ENCODE assay signal across 1 cellular context in the genomic region with DNA sequence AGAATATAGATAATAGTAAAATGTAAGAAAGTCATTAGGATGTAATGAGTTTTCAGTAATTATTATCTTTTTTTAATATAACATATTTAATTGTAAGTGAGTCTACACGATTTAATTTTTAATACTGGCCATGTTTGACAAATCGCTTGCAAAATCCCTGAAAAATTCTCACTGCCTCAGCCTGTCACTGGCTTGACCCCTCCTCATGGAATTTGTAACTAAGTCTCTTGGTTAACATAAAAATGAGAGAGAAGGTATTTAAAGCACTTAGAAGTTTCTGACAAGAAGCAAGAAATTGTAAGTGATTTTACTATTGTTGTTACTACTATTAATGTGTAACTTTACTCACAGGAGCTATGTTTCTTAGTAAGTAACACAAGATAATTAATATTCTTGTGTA.
TF ChIP-seq lines count a peak whose summit lies in the region.

No MANE protein-coding gene starts in this region.

TF ChIP-seq in GM23338, 12 proteins besides CTCF, POLR2A, EP300 and RAD21 (continued from another document):
- TF ChIP-seq, protein P1, sequence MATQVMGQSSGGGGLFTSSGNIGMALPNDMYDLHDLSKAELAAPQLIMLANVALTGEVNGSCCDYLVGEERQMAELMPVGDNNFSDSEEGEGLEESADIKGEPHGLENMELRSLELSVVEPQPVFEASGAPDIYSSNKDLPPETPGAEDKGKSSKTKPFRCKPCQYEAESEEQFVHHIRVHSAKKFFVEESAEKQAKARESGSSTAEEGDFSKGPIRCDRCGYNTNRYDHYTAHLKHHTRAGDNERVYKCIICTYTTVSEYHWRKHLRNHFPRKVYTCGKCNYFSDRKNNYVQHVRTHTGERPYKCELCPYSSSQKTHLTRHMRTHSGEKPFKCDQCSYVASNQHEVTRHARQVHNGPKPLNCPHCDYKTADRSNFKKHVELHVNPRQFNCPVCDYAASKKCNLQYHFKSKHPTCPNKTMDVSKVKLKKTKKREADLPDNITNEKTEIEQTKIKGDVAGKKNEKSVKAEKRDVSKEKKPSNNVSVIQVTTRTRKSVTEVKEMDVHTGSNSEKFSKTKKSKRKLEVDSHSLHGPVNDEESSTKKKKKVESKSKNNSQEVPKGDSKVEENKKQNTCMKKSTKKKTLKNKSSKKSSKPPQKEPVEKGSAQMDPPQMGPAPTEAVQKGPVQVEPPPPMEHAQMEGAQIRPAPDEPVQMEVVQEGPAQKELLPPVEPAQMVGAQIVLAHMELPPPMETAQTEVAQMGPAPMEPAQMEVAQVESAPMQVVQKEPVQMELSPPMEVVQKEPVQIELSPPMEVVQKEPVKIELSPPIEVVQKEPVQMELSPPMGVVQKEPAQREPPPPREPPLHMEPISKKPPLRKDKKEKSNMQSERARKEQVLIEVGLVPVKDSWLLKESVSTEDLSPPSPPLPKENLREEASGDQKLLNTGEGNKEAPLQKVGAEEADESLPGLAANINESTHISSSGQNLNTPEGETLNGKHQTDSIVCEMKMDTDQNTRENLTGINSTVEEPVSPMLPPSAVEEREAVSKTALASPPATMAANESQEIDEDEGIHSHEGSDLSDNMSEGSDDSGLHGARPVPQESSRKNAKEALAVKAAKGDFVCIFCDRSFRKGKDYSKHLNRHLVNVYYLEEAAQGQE (IDR thresholded peaks at IDR 0.05; ENCODE audit: unreplicated experiment): no peak
- no peak for TF ChIP-seq CREB1 (CRISPR knock-in tag; IDR thresholded peaks at IDR 0.05; ENCODE audit: low read depth)
- no peak for TF ChIP-seq STAT1 (IDR thresholded peaks at IDR 0.05; ENCODE audit: unreplicated experiment)
- TF ChIP-seq, protein P2, sequence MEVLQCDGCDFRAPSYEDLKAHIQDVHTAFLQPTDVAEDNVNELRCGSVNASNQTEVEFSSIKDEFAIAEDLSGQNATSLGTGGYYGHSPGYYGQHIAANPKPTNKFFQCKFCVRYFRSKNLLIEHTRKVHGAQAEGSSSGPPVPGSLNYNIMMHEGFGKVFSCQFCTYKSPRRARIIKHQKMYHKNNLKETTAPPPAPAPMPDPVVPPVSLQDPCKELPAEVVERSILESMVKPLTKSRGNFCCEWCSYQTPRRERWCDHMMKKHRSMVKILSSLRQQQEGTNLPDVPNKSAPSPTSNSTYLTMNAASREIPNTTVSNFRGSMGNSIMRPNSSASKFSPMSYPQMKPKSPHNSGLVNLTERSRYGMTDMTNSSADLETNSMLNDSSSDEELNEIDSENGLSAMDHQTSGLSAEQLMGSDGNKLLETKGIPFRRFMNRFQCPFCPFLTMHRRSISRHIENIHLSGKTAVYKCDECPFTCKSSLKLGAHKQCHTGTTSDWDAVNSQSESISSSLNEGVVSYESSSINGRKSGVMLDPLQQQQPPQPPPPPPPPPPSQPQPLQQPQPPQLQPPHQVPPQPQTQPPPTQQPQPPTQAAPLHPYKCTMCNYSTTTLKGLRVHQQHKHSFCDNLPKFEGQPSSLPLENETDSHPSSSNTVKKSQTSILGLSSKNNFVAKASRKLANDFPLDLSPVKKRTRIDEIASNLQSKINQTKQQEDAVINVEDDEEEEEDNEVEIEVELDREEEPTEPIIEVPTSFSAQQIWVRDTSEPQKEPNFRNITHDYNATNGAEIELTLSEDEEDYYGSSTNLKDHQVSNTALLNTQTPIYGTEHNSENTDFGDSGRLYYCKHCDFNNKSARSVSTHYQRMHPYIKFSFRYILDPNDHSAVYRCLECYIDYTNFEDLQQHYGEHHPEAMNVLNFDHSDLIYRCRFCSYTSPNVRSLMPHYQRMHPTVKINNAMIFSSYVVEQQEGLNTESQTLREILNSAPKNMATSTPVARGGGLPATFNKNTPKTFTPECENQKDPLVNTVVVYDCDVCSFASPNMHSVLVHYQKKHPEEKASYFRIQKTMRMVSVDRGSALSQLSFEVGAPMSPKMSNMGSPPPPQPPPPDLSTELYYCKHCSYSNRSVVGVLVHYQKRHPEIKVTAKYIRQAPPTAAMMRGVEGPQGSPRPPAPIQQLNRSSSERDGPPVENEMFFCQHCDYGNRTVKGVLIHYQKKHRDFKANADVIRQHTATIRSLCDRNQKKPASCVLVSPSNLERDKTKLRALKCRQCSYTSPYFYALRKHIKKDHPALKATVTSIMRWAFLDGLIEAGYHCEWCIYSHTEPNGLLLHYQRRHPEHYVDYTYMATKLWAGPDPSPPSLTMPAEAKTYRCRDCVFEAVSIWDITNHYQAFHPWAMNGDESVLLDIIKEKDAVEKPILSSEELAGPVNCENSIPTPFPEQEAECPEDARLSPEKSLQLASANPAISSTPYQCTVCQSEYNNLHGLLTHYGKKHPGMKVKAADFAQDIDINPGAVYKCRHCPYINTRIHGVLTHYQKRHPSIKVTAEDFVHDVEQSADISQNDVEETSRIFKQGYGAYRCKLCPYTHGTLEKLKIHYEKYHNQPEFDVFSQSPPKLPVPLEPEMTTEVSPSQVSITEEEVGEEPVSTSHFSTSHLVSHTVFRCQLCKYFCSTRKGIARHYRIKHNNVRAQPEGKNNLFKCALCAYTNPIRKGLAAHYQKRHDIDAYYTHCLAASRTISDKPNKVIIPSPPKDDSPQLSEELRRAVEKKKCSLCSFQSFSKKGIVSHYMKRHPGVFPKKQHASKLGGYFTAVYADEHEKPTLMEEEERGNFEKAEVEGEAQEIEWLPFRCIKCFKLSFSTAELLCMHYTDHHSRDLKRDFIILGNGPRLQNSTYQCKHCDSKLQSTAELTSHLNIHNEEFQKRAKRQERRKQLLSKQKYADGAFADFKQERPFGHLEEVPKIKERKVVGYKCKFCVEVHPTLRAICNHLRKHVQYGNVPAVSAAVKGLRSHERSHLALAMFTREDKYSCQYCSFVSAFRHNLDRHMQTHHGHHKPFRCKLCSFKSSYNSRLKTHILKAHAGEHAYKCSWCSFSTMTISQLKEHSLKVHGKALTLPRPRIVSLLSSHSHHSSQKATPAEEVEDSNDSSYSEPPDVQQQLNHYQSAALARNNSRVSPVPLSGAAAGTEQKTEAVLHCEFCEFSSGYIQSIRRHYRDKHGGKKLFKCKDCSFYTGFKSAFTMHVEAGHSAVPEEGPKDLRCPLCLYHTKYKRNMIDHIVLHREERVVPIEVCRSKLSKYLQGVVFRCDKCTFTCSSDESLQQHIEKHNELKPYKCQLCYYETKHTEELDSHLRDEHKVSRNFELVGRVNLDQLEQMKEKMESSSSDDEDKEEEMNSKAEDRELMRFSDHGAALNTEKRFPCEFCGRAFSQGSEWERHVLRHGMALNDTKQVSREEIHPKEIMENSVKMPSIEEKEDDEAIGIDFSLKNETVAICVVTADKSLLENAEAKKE (CRISPR knock-in tag; IDR thresholded peaks at IDR 0.05): no peak
- no peak for TF ChIP-seq JUNB (IDR thresholded peaks at IDR 0.05; ENCODE audit: unreplicated experiment)
- TF ChIP-seq, protein P3, sequence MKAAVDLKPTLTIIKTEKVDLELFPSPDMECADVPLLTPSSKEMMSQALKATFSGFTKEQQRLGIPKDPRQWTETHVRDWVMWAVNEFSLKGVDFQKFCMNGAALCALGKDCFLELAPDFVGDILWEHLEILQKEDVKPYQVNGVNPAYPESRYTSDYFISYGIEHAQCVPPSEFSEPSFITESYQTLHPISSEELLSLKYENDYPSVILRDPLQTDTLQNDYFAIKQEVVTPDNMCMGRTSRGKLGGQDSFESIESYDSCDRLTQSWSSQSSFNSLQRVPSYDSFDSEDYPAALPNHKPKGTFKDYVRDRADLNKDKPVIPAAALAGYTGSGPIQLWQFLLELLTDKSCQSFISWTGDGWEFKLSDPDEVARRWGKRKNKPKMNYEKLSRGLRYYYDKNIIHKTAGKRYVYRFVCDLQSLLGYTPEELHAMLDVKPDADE (IDR thresholded peaks at IDR 0.05): no peak
- no peak for TF ChIP-seq ZNF331 (CRISPR knock-in tag; IDR thresholded peaks at IDR 0.05; ENCODE audit: low read depth)
- TF ChIP-seq POLR2AphosphoS5 (IDR thresholded peaks at IDR 0.05; ENCODE audit: low read depth): no peak
- no peak for TF ChIP-seq EZH2 (IDR thresholded peaks at IDR 0.05; ENCODE audit: low read depth, unreplicated experiment)
- no peak for TF ChIP-seq ZNF114 (CRISPR knock-in tag; IDR thresholded peaks at IDR 0.05)
- TF ChIP-seq EZH2phosphoT487 (IDR thresholded peaks at IDR 0.05; ENCODE audit: unreplicated experiment): no peak
